In genomic region chr3:46393554-46394434, GRCh38 we compare ENCODE assay signal across 15 cellular contexts. TPM values are rescaled to one million over a fixed set of nuclear protein-coding genes. Genes with fewer than 3 reads are reported as not detected.
DNase-seq lines count a peak whose midpoint lies in the region; ATAC-seq and TF ChIP-seq lines count a peak whose summit lies in the region.
"Had no signal": no experiment of that assay in that cellular context is flagged by ENCODE, and none has a peak within 500 bp of the region (broad histone marks: within the 10 kb centered on the region; RNA-seq: fewer than 3 reads in every experiment).

No MANE protein-coding gene starts in this region.

- peak; percentile 32; the same call in 1 of the 2 replicates for ATAC-seq in HCT116
- no peak for ATAC-seq in GM18502 (IDR thresholded peaks at IDR 0.05; ENCODE audit: poor library complexity, unreplicated experiment)
- ATAC-seq: T-cell had no signal

- intact Hi-C loops in HCT116 (cut with micrococcal nuclease) = no loop called here

- H3K9me3 Mint-ChIP-seq in osteocyte (ENCODE audit: unreplicated experiment) = peaks cover 4% of the 10 kb centered on the region
- H3K9me3 Mint-ChIP-seq: immature natural killer cell, T-cell had no signal

- no peaks in the 10 kb centered on the region for H3K4me1 Mint-ChIP-seq in osteocyte (ENCODE audit: unreplicated experiment)

- H3K9me2 ChIP-seq in HCT116 (ENCODE audit: insufficient read depth) = no peaks in the 10 kb centered on the region

- no CpG with 5 or more reads among the region's 8 CpGs for WGBS in mesendoderm (ENCODE audit: extremely low coverage, insufficient coverage, low lambda C conversion rate)

- no peak for TF ChIP-seq POLR2A in HCT116 (IDR thresholded peaks at IDR 0.05; ENCODE audit: borderline replicate concordance, extremely low read depth, insufficient read depth, insufficient read length)

- no peak overlapping the region for H3K4me3 Mint-ChIP-seq in osteocyte (ENCODE audit: unreplicated experiment)
- H3K4me3 Mint-ChIP-seq: immature natural killer cell, T-cell had no signal

- no peaks in the 10 kb centered on the region for H3K36me3 ChIP-seq in HCT116 (ENCODE audit: control insufficient read depth in 1 of 2, insufficient read depth in 2 of 2, low read length in 2 of 2)
- H3K36me3 ChIP-seq in mesendoderm (ENCODE audit: control insufficient read depth, insufficient read depth, low read length) = no peaks in the 10 kb centered on the region
- no peaks in the 10 kb centered on the region for H3K36me3 ChIP-seq in osteoblast (ENCODE audit: insufficient read depth, low read length)

- no TSS peak for BruUV-seq in HCT116 (replicated peaks; lab: Mats Ljungman, UMichigan)

- H3K9ac ChIP-seq in HCT116 (ENCODE audit: low read length) (no peak overlapping the region), mesendoderm (ENCODE audit: low read length) (no peak overlapping the region)
- H3K9ac ChIP-seq: parathyroid adenoma had no signal

- H3K23ac ChIP-seq in mesendoderm (ENCODE audit: low read length) = no peak overlapping the region

- CTCF ChIA-PET in HCT116 (lab: Charles Lee) = no interaction called here

- POLR2A ChIA-PET in HCT116 (lab: Charles Lee) = no interaction called here

- peaks cover 15% of the 10 kb centered on the region for H3K27me3 Mint-ChIP-seq in osteocyte (ENCODE audit: unreplicated experiment)

- H3K79me1 ChIP-seq in mesendoderm (ENCODE audit: low read length) = no peaks in the 10 kb centered on the region

- H4K5ac ChIP-seq in mesendoderm (ENCODE audit: low read length) = no peak overlapping the region

- H2BK15ac ChIP-seq in mesendoderm (replicated peaks; ENCODE audit: low read depth) = no peak overlapping the region

- H3K4me1 ChIP-seq in HCT116 (ENCODE audit: control insufficient read depth in 1 of 2, insufficient read depth in 2 of 2, low read length in 2 of 2) = no peaks in the 10 kb centered on the region
- peaks cover 3% of the 10 kb centered on the region for H3K4me1 ChIP-seq in mesendoderm (ENCODE audit: control insufficient read depth, low read depth, low read length)
- peaks cover 10% of the 10 kb centered on the region for H3K4me1 ChIP-seq in osteoblast (ENCODE audit: insufficient read depth, low read length)
- H3K4me1 ChIP-seq: parathyroid adenoma had no signal

- H3K27ac ChIP-seq in HCT116 (ENCODE audit: low read depth, low read length) = no peak overlapping the region
- peak overlapping the region; percentile 68 for H3K27ac ChIP-seq in caudate nucleus (ENCODE audit: low read depth, low read length)
- H3K27ac ChIP-seq in mesendoderm (ENCODE audit: low read depth, low read length) = no peak overlapping the region
- no peak overlapping the region for H3K27ac ChIP-seq in osteoblast (ENCODE audit: low read depth, low read length)
- H3K27ac ChIP-seq: parathyroid adenoma had no signal

- H3K27ac Mint-ChIP-seq in osteocyte (ENCODE audit: unreplicated experiment) = no peak overlapping the region
- H3K27ac Mint-ChIP-seq: immature natural killer cell, T-cell had no signal

- no peaks in the 10 kb centered on the region for H3K79me2 ChIP-seq in HCT116 (ENCODE audit: insufficient read depth, low read length)
- no peaks in the 10 kb centered on the region for H3K79me2 ChIP-seq in mesendoderm (ENCODE audit: control insufficient read depth, insufficient read depth, low read length)
- H3K79me2 ChIP-seq in osteoblast (ENCODE audit: insufficient read depth, low read length) = no peaks in the 10 kb centered on the region
- H3K79me2 ChIP-seq: parathyroid adenoma had no signal

- no peaks in the 10 kb centered on the region for H4K20me1 ChIP-seq in HCT116 (ENCODE audit: insufficient read depth)
- no peaks in the 10 kb centered on the region for H4K20me1 ChIP-seq in osteoblast (ENCODE audit: insufficient read depth, low read length)

- H4K8ac ChIP-seq in mesendoderm (ENCODE audit: low read depth, low read length) = no peak overlapping the region

- TF ChIP-seq CTCF in HCT116 (IDR thresholded peaks at IDR 0.05 in 2 of 3, conservative IDR thresholded peaks at IDR 0.05 in 1 of 3; ENCODE audit: borderline replicate concordance in 1 of 3, insufficient read depth in 1 of 3, low read depth in 2 of 3, low read length in 2 of 3) = no peak
- no peak for TF ChIP-seq CTCF in osteoblast (IDR thresholded peaks at IDR 0.05; ENCODE audit: extremely low read depth, low read depth, low read length)
- TF ChIP-seq CTCF in osteocyte (IDR thresholded peaks at IDR 0.05) = no peak

- TF ChIP-seq RAD21 in HCT116 (IDR thresholded peaks at IDR 0.05; ENCODE audit: low read depth) = 0 out of 2 replicates have a peak, but pooled peaks have one; percentile 14

- no peak overlapping the region for H3K4me3 ChIP-seq in HCT116 (replicated peaks in 1 of 2; ENCODE audit: low read depth in 1 of 2, low read length in 2 of 2)
- H3K4me3 ChIP-seq in mesendoderm (ENCODE audit: low read length) = no peak overlapping the region
- no peak overlapping the region for H3K4me3 ChIP-seq in osteoblast (ENCODE audit: insufficient read depth, low read length)

- no peaks in the 10 kb centered on the region for H3K27me3 ChIP-seq in HCT116 (ENCODE audit: insufficient read depth, low read length)
- H3K27me3 ChIP-seq in mesendoderm (ENCODE audit: insufficient read depth, low read length, poor library complexity) = no peaks in the 10 kb centered on the region
- H3K27me3 ChIP-seq in osteoblast (ENCODE audit: insufficient read depth, low read length) = peaks cover 8% of the 10 kb centered on the region

- RAD21 ChIA-PET in HCT116 (lab: Charles Lee; ENCODE audit: low non-redundant PET in 1 of 2, low total read pairs in 2 of 2, uncharacterized antibody in 2 of 2, unreplicated experiment in 2 of 2) = interaction anchor here in 1 of 2 experiments (0.6 kb wide), 1 partner anchor 1140 kb away, joined by 3 read pairs; no protein-coding TSS in a partner anchor

- H3K4ac ChIP-seq in mesendoderm (ENCODE audit: low read depth, low read length) = no peak overlapping the region

- H3K56ac ChIP-seq in mesendoderm (ENCODE audit: low read length) = no peak overlapping the region

- DNase-seq in HCT116 (ENCODE audit: low read depth, low spot score) = no peak
- DNase-seq in NCI-H146 (lab: John Stamatoyannopoulos, UW) = peak; percentile 78
- peak in 32 of 61 donors; percentile 8 to 89 (median 36) for DNase-seq in caudate nucleus (lab: John Stamatoyannopoulos, UW)
- DNase-seq in mesendoderm = peak; percentile 90
- DNase-seq in osteoblast (ENCODE audit: insufficient read length, low spot score, missing footprints) = no peak
- DNase-seq in osteocyte (ENCODE audit: extremely low spot score, unreplicated experiment) = no peak
- DNase-seq in GM19240 (ENCODE audit: insufficient read length, low spot score) = no peak
- DNase-seq: activated CD8-positive, alpha-beta memory T cell treated with anti-CD3 and anti-CD28 coated beads for 24 hours; amniotic stem cell; effector memory CD4-positive, alpha-beta T cell; immature natural killer cell; NCI-H524; T-cell had no signal

- H3K36me3 Mint-ChIP-seq in osteocyte (ENCODE audit: unreplicated experiment) = no peaks in the 10 kb centered on the region
- H3K36me3 Mint-ChIP-seq: immature natural killer cell, T-cell had no signal

- H3K9me3 ChIP-seq in HCT116 (ENCODE audit: control insufficient read depth in 1 of 2, insufficient read depth in 1 of 2, low read depth in 1 of 2, low read length in 2 of 2) (no peaks in the 10 kb centered on the region), osteoblast (ENCODE audit: low read depth, low read length) (no peaks in the 10 kb centered on the region)

- no peak overlapping the region for H2AK5ac ChIP-seq in mesendoderm (ENCODE audit: low read length)

- peak overlapping the region; percentile 9 for H2BK5ac ChIP-seq in mesendoderm (ENCODE audit: low read length)

- H2AFZ ChIP-seq in HCT116 (ENCODE audit: low read depth, low read length, poor library complexity, severe bottlenecking) (no peak overlapping the region), osteoblast (ENCODE audit: low read length) (no peak overlapping the region)
- H2AFZ ChIP-seq: parathyroid adenoma had no signal

- H2BK120ac ChIP-seq in mesendoderm (ENCODE audit: low read depth, low read length) = no peak overlapping the region

- peak overlapping the region; percentile 0 for H3K18ac ChIP-seq in mesendoderm (ENCODE audit: low read length)

- no peak overlapping the region for H3K4me2 ChIP-seq in HCT116 (ENCODE audit: low read length)
- H3K4me2 ChIP-seq in mesendoderm (ENCODE audit: low read length) = no peak overlapping the region
- no peak overlapping the region for H3K4me2 ChIP-seq in osteoblast (ENCODE audit: insufficient read depth, low read length)

TF ChIP-seq in HCT116, 20 proteins besides CTCF, POLR2A, EP300 and RAD21:
- TF ChIP-seq ATF3 (IDR thresholded peaks at IDR 0.05) (no peak), CEBPB (IDR thresholded peaks at IDR 0.05; ENCODE audit: low read depth) (0 out of 2 replicates have a peak, but pooled peaks have one; percentile 16)
TF ChIP-seq in HCT116: peak in this region for 1.

RNA-seq across cellular contexts. Expression of gene CCRL2, which starts 13.3 kb away (rescaled TPM):
- total RNA-seq in HCT116 (2021; ENCODE audit: unreplicated experiment) (not detected), osteoblast (0.72 and 0.88 TPM in 2 replicates), osteocyte (not detected in 2 replicates)
- polyA plus RNA-seq in HCT116 (2012) = 0.13 TPM in 1 of 2 replicates, not detected in the other
- polyA plus RNA-seq in mesendoderm (2013, experiment 1 of 2) = 0.04 TPM
- polyA plus RNA-seq in mesendoderm (2013, experiment 2 of 2) = not detected

RNA-seq across cellular contexts. Expression of gene CCR5, which starts 23.0 kb away (rescaled TPM):
- total RNA-seq in HCT116 (2021; ENCODE audit: unreplicated experiment) = not detected
- not detected in 2 replicates for polyA plus RNA-seq in HCT116 (2012)
- not detected for polyA plus RNA-seq in mesendoderm (2013, experiment 1 of 2)
- polyA plus RNA-seq in mesendoderm (2013, experiment 2 of 2) = not detected
- not detected in 2 replicates for total RNA-seq in osteoblast
- total RNA-seq in osteocyte = not detected in 2 replicates

RNA-seq across cellular contexts. Expression of gene CCR2, which starts 39.9 kb away (rescaled TPM):
- not detected for total RNA-seq in HCT116 (2021; ENCODE audit: unreplicated experiment)
- not detected in 2 replicates for polyA plus RNA-seq in HCT116 (2012)
- not detected for polyA plus RNA-seq in mesendoderm (2013, experiment 1 of 2)
- not detected for polyA plus RNA-seq in mesendoderm (2013, experiment 2 of 2)
- total RNA-seq in osteoblast = not detected in 2 replicates
- not detected in 2 replicates for total RNA-seq in osteocyte

Comparison
In these comparisons a context has a peak if more than half of its experiments do, and no peak if none do; other contexts are left out.
1. DNase-seq: peak in NCI-H146 (single experiment), caudate nucleus (32 of 61) and mesendoderm (single experiment); none in HCT116 (single experiment), osteoblast (single experiment), osteocyte (single experiment) and GM19240 (single experiment).